In genomic region chr1:159920651-159921050, GRCh38 we compare ENCODE assay signal across 13 cellular contexts. TPM values are rescaled to one million over a fixed set of nuclear protein-coding genes. Genes with fewer than 3 reads are reported as not detected.
A peak's percentile ranks its signal among the peaks of the same experiment; 100 is the strongest.
DNase-seq lines count a peak whose midpoint lies in the region; ATAC-seq, FAIRE-seq and TF ChIP-seq lines count a peak whose summit lies in the region.
"Had no signal": no experiment of that assay in that cellular context is flagged by ENCODE, and none has a peak within 500 bp of the region (broad histone marks: within the 10 kb centered on the region; RNA-seq: fewer than 3 reads in every experiment).

No MANE protein-coding gene starts in this region.

- no peak overlapping the region for H2BK120ac ChIP-seq in trophoblast cell (ENCODE audit: insufficient read depth, low read length, poor library complexity)

- no CpG with 5 or more reads among the region's 1 CpG for WGBS in trophoblast cell (ENCODE audit: extremely low coverage, insufficient coverage, insufficient read length)

- H3K27me3 ChIP-seq in right atrium auricular region (no peaks in the 10 kb centered on the region), vagina (no peaks in the 10 kb centered on the region), trophoblast cell (ENCODE audit: insufficient read depth, low read length) (no peaks in the 10 kb centered on the region)

- H3K9me3 ChIP-seq in right atrium auricular region (no peaks in the 10 kb centered on the region), vagina (no peaks in the 10 kb centered on the region), trophoblast cell (ENCODE audit: insufficient read depth, low read depth, low read length) (peaks cover 2% of the 10 kb centered on the region)

- peak overlapping the region; percentile 98 for H3K27ac Mint-ChIP-seq in activated CD4-positive, alpha-beta memory T cell treated with anti-CD3 and anti-CD28 coated beads for 36 hours
- peak overlapping the region; percentile 100 for H3K27ac Mint-ChIP-seq in memory B cell

- no peak for TF ChIP-seq CTCF in right atrium auricular region (IDR thresholded peaks at IDR 0.05)
- TF ChIP-seq CTCF in vagina (IDR thresholded peaks at IDR 0.05) = no peak
- no peak for TF ChIP-seq CTCF in omental fat pad (IDR thresholded peaks at IDR 0.05)

- TF ChIP-seq POLR2A in vagina (IDR thresholded peaks at IDR 0.05) = no peak

- peak overlapping the region; percentile 93 for H3K4me3 Mint-ChIP-seq in activated CD4-positive, alpha-beta memory T cell treated with anti-CD3 and anti-CD28 coated beads for 36 hours
- peak overlapping the region; percentile 89 for H3K4me3 Mint-ChIP-seq in memory B cell

- H3K4me1 Mint-ChIP-seq in activated CD4-positive, alpha-beta memory T cell treated with anti-CD3 and anti-CD28 coated beads for 36 hours (ENCODE audit: low read depth) = peaks cover 47% of the 10 kb centered on the region
- peaks cover 54% of the 10 kb centered on the region for H3K4me1 Mint-ChIP-seq in memory B cell

- DNase-seq in right atrium auricular region (ENCODE audit: low spot score) (no peak), left cardiac atrium (no peak), memory B cell (ENCODE audit: low spot score in 2 of 2) (no peak), vagina (ENCODE audit: extremely low spot score in 2 of 2) (no peak), omental fat pad (ENCODE audit: low spot score) (no peak), frontal cortex (ENCODE audit: low spot score in 2 of 2) (no peak), trophoblast cell (no peak)
- no peak for DNase-seq in activated CD4-positive, alpha-beta memory T cell treated with anti-CD3 and anti-CD28 coated beads for 36 hours
- DNase-seq: activated CD4-positive, alpha-beta T cell treated with anti-CD3 and anti-CD28 coated beads, Interleukin-2, amount 50 U/mL, for 48 hours; mesendoderm; NCI-H1417 treated with DMSO at 0.1 percent for 48 hours; NCI-H69 had no signal

- no peak overlapping the region for H2BK5ac ChIP-seq in trophoblast cell (ENCODE audit: low read depth, low read length, poor library complexity)

- ATAC-seq in left cardiac atrium (no peak), memory B cell (ENCODE audit: low read depth) (no peak), omental fat pad (ENCODE audit: low FRiP score) (no peak)

- POLR2A ChIA-PET in activated CD4-positive, alpha-beta memory T cell treated with anti-CD3 and anti-CD28 coated beads for 36 hours (lab: Charles Lee) = no interaction called here

- CTCF ChIA-PET in activated CD4-positive, alpha-beta memory T cell treated with anti-CD3 and anti-CD28 coated beads for 36 hours (lab: Charles Lee) = interaction anchor here (0.6 to 2.3 kb wide), 4 partner anchors 29 to 165 kb away, joined by 3 to 15 read pairs (median 4); no protein-coding TSS in a partner anchor

- no peak overlapping the region for H3K14ac ChIP-seq in trophoblast cell (ENCODE audit: low read length)

- H3K36me3 Mint-ChIP-seq in activated CD4-positive, alpha-beta memory T cell treated with anti-CD3 and anti-CD28 coated beads for 36 hours = peaks cover 67% of the 10 kb centered on the region
- H3K36me3 Mint-ChIP-seq in memory B cell = peaks cover 36% of the 10 kb centered on the region

- H3K27me3 Mint-ChIP-seq in activated CD4-positive, alpha-beta memory T cell treated with anti-CD3 and anti-CD28 coated beads for 36 hours = no peaks in the 10 kb centered on the region
- no peaks in the 10 kb centered on the region for H3K27me3 Mint-ChIP-seq in memory B cell

- H3K4me1 ChIP-seq in right atrium auricular region (peaks cover 0 to 87% of the 10 kb centered on the region in 2 donors), vagina (peaks cover 82% of the 10 kb centered on the region), trophoblast cell (ENCODE audit: control insufficient read depth in 1 of 2, insufficient read depth in 2 of 2, low read length in 2 of 2) (peaks cover 40 to 43% of the 10 kb centered on the region in 2 experiments)

- no peak overlapping the region for H4K8ac ChIP-seq in trophoblast cell (ENCODE audit: low read depth, low read length)

- H3K23ac ChIP-seq in trophoblast cell (ENCODE audit: low read length) = no peak overlapping the region

- no peaks in the 10 kb centered on the region for H3K9me3 Mint-ChIP-seq in activated CD4-positive, alpha-beta memory T cell treated with anti-CD3 and anti-CD28 coated beads for 36 hours
- no peaks in the 10 kb centered on the region for H3K9me3 Mint-ChIP-seq in memory B cell

- no peak overlapping the region for H3K4me2 ChIP-seq in trophoblast cell (ENCODE audit: low read length)

- peaks cover 38% of the 10 kb centered on the region for H3K79me2 ChIP-seq in trophoblast cell (ENCODE audit: control insufficient read depth, insufficient read depth, low read length, poor library complexity)

- intact Hi-C loops in left cardiac atrium (cut with DNase I) = no loop called here
- intact Hi-C loops in activated CD4-positive, alpha-beta memory T cell treated with anti-CD3 and anti-CD28 coated beads for 36 hours (cut with micrococcal nuclease) = loop anchor here (5.0 to 10.0 kb wide), 5 partner anchors 177 to 908 kb away; partner anchors contain the start of genes AIM2, DCAF8, IGSF8 and SLAMF1
- intact Hi-C loops in vagina (cut with DNase I) = loop anchor here (10.0 kb wide), 1 partner anchor 174 kb away; the partner anchor contains the start of gene IGSF8

- H3K79me1 ChIP-seq in trophoblast cell (ENCODE audit: low read length) = peaks cover 36% of the 10 kb centered on the region

- no peak overlapping the region for H3K9ac ChIP-seq in trophoblast cell (ENCODE audit: low read length)

- H3K36me3 ChIP-seq in right atrium auricular region (peaks cover 39% of the 10 kb centered on the region), vagina (peaks cover 0 to 29% of the 10 kb centered on the region in 2 donors), trophoblast cell (ENCODE audit: control insufficient read depth in 1 of 2, insufficient read depth in 2 of 2, low read length in 2 of 2) (peaks cover 41 to 43% of the 10 kb centered on the region in 2 experiments)

- no peak overlapping the region for H3K4ac ChIP-seq in trophoblast cell (ENCODE audit: low read depth, low read length)

- H4K91ac ChIP-seq in trophoblast cell (ENCODE audit: low read depth, low read length) = no peak overlapping the region

- no peak overlapping the region for H2AFZ ChIP-seq in trophoblast cell (ENCODE audit: insufficient read depth, low read length, poor library complexity)

- no peak overlapping the region for H2BK12ac ChIP-seq in trophoblast cell (ENCODE audit: low read length)

- H4K12ac ChIP-seq in trophoblast cell (ENCODE audit: low read depth, low read length) = no peak overlapping the region

- H3K4me3 ChIP-seq in right atrium auricular region = no peak overlapping the region
- H3K4me3 ChIP-seq in vagina = no peak overlapping the region
- no peak overlapping the region for H3K4me3 ChIP-seq in trophoblast cell (ENCODE audit: low read depth, low read length)
- H3K4me3 ChIP-seq: SK-N-MC had no signal

- no peak overlapping the region for H3K18ac ChIP-seq in trophoblast cell (ENCODE audit: low read length)

- no peak overlapping the region for H2AK5ac ChIP-seq in trophoblast cell (ENCODE audit: low read length)

- H3K27ac ChIP-seq in right atrium auricular region = peak overlapping the region; percentile 98 to 99
- H3K27ac ChIP-seq in vagina = peak overlapping the region; percentile 96
- no peak overlapping the region for H3K27ac ChIP-seq in trophoblast cell (ENCODE audit: low read depth, low read length)
- H3K27ac ChIP-seq: SK-N-MC had no signal

- FAIRE-seq in frontal cortex (lab: Jason Lieb, UNC) = no peak

RNA-seq across cellular contexts. Expression of gene TAGLN2, which starts 4.7 kb away (rescaled TPM):
- total RNA-seq in right atrium auricular region (100 to 1,000 TPM; 124 to 235 TPM), left cardiac atrium (100 to 1,000 TPM; 201 to 276 TPM), vagina (290 TPM), omental fat pad (100 to 1,000 TPM; 242 to 569 (median 258) TPM), frontal cortex (18.8 TPM)
- 100 to 1,000 TPM; 597 to 607 TPM for total RNA-seq in activated CD4-positive, alpha-beta memory T cell treated with anti-CD3 and anti-CD28 coated beads for 36 hours
- polyA plus RNA-seq in trophoblast cell (2013) = 498 and 501 TPM in 2 replicates

RNA-seq across cellular contexts. Expression of gene CFAP45, which starts 20.7 kb away (rescaled TPM):
- total RNA-seq in right atrium auricular region = 1 to 10 TPM in 1 of 2 donors, under 1 TPM in 1; 0.86 to 1.3 TPM
- 1 to 10 TPM; 1.6 to 2.0 TPM for total RNA-seq in left cardiac atrium
- 1 to 10 TPM; 2.1 to 2.2 TPM for total RNA-seq in activated CD4-positive, alpha-beta memory T cell treated with anti-CD3 and anti-CD28 coated beads for 36 hours
- not detected for total RNA-seq in vagina
- 1 to 10 TPM in 1 of 4 donors, under 1 TPM in 2, not detected in 1; 0.84 to 5.3 (median 0.95) TPM for total RNA-seq in omental fat pad
- total RNA-seq in frontal cortex = under 0.01 TPM
- polyA plus RNA-seq in trophoblast cell (2013) = 2.0 and 2.1 TPM in 2 replicates

RNA-seq across cellular contexts. Expression of gene IGSF9, which starts 24.8 kb away (rescaled TPM):
- total RNA-seq in right atrium auricular region = 1 to 10 TPM; 2.0 to 5.4 TPM
- total RNA-seq in left cardiac atrium = 1 to 10 TPM; 1.4 to 3.3 TPM
- under 1 TPM in 1 of 2 experiments, not detected in 1; 0.05 TPM for total RNA-seq in activated CD4-positive, alpha-beta memory T cell treated with anti-CD3 and anti-CD28 coated beads for 36 hours
- 5.6 TPM for total RNA-seq in vagina
- total RNA-seq in omental fat pad = 10 to 100 TPM in 1 of 4 donors, 1 to 10 TPM in 2, not detected in 1; 4.3 to 11.0 (median 9.4) TPM
- 5.3 TPM for total RNA-seq in frontal cortex
- 2.0 and 2.3 TPM in 2 replicates for polyA plus RNA-seq in trophoblast cell (2013)

RNA-seq across cellular contexts. Expression of gene SLAMF9, which starts 33.4 kb away (rescaled TPM):
- total RNA-seq in right atrium auricular region (not detected), left cardiac atrium (under 1 TPM in 1 of 2 donors, not detected in 1; 0.35 TPM), vagina (not detected), omental fat pad (1 to 10 TPM in 2 of 4 donors, under 1 TPM in 1, not detected in 1; 0.56 to 7.2 (median 1.0) TPM), frontal cortex (not detected)
- total RNA-seq in activated CD4-positive, alpha-beta memory T cell treated with anti-CD3 and anti-CD28 coated beads for 36 hours = not detected
- not detected in 2 replicates for polyA plus RNA-seq in trophoblast cell (2013)

RNA-seq across cellular contexts. Expression of gene VSIG8, which starts 58.2 kb away (rescaled TPM):
- not detected for total RNA-seq in right atrium auricular region
- not detected for total RNA-seq in left cardiac atrium
- total RNA-seq in activated CD4-positive, alpha-beta memory T cell treated with anti-CD3 and anti-CD28 coated beads for 36 hours = not detected
- total RNA-seq in vagina = not detected
- not detected for total RNA-seq in omental fat pad
- not detected for total RNA-seq in frontal cortex
- 0.03 TPM in 2 replicates for polyA plus RNA-seq in trophoblast cell (2013)

Comparison
In these comparisons a context has a peak if more than half of its experiments do, and no peak if none do; other contexts are left out.
1. intact Hi-C loops: an anchor here in activated CD4-positive, alpha-beta memory T cell treated with anti-CD3 and anti-CD28 coated beads for 36 hours (5.0 to 10.0 kb wide) and vagina (10.0 kb wide); none called in left cardiac atrium.